ENCODE assay signal across 1 cellular context in genomic region chr4:158768577-158769174, GRCh38.
TF ChIP-seq lines count a peak whose summit lies in the region.

Gene FNIP2 (plus strand): TSS chr4:158769026. CDS start chr4:158769213, 187 bp downstream.

TF ChIP-seq in HepG2, 621 proteins besides CTCF, POLR2A, EP300 and RAD21 (continued from another document and continues in another):
- TF ChIP-seq, protein P1, sequence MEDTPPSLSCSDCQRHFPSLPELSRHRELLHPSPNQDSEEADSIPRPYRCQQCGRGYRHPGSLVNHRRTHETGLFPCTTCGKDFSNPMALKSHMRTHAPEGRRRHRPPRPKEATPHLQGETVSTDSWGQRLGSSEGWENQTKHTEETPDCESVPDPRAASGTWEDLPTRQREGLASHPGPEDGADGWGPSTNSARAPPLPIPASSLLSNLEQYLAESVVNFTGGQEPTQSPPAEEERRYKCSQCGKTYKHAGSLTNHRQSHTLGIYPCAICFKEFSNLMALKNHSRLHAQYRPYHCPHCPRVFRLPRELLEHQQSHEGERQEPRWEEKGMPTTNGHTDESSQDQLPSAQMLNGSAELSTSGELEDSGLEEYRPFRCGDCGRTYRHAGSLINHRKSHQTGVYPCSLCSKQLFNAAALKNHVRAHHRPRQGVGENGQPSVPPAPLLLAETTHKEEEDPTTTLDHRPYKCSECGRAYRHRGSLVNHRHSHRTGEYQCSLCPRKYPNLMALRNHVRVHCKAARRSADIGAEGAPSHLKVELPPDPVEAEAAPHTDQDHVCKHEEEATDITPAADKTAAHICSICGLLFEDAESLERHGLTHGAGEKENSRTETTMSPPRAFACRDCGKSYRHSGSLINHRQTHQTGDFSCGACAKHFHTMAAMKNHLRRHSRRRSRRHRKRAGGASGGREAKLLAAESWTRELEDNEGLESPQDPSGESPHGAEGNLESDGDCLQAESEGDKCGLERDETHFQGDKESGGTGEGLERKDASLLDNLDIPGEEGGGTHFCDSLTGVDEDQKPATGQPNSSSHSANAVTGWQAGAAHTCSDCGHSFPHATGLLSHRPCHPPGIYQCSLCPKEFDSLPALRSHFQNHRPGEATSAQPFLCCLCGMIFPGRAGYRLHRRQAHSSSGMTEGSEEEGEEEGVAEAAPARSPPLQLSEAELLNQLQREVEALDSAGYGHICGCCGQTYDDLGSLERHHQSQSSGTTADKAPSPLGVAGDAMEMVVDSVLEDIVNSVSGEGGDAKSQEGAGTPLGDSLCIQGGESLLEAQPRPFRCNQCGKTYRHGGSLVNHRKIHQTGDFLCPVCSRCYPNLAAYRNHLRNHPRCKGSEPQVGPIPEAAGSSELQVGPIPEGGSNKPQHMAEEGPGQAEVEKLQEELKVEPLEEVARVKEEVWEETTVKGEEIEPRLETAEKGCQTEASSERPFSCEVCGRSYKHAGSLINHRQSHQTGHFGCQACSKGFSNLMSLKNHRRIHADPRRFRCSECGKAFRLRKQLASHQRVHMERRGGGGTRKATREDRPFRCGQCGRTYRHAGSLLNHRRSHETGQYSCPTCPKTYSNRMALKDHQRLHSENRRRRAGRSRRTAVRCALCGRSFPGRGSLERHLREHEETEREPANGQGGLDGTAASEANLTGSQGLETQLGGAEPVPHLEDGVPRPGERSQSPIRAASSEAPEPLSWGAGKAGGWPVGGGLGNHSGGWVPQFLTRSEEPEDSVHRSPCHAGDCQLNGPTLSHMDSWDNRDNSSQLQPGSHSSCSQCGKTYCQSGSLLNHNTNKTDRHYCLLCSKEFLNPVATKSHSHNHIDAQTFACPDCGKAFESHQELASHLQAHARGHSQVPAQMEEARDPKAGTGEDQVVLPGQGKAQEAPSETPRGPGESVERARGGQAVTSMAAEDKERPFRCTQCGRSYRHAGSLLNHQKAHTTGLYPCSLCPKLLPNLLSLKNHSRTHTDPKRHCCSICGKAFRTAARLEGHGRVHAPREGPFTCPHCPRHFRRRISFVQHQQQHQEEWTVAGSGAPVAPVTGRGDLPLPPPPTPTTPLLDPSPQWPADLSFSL (CRISPR knock-in tag; IDR thresholded peaks at IDR 0.05): peak; percentile 25; the same call in 1 of the 2 replicates
- TF ChIP-seq KIAA2018 (CRISPR knock-in tag; IDR thresholded peaks at IDR 0.05; ENCODE audit: borderline replicate concordance) (0 out of 2 replicates have a peak, but pooled peaks have one; percentile 28), ZNF296 (CRISPR knock-in tag; conservative IDR thresholded peaks at IDR 0.05) (no peak), HES4 (CRISPR knock-in tag; IDR thresholded peaks at IDR 0.05; ENCODE audit: borderline replicate concordance) (peak; percentile 78), ZNF660 (CRISPR knock-in tag; IDR thresholded peaks at IDR 0.05; ENCODE audit: borderline replicate concordance, low read depth) (no peak), SIN3A (IDR thresholded peaks at IDR 0.05; ENCODE audit: borderline replicate concordance, low read depth, low read length) (peak; percentile 52; the same call in 1 of the 2 replicates), ZFX (CRISPR knock-in tag; IDR thresholded peaks at IDR 0.05; ENCODE audit: low read depth) (peak; percentile 76), SKI (IDR thresholded peaks at IDR 0.05; ENCODE audit: partially characterized antibody) (peak; percentile 18), ZNF160 (CRISPR knock-in tag; IDR thresholded peaks at IDR 0.05) (peak; percentile 54; the same call in 1 of the 2 replicates), EZH2 (conservative IDR thresholded peaks at IDR 0.05; ENCODE audit: low read depth, low read length) (no peak), GFI1 (CRISPR knock-in tag; IDR thresholded peaks at IDR 0.05; ENCODE audit: borderline replicate concordance) (peak; percentile 40; the same call in 1 of the 2 replicates), SAFB2 (CRISPR knock-in tag; IDR thresholded peaks at IDR 0.05; ENCODE audit: borderline replicate concordance, low read depth) (peak; percentile 85), ZBTB7A (CRISPR knock-in tag; IDR thresholded peaks at IDR 0.05) (0 out of 2 replicates have a peak, but pooled peaks have one; percentile 24), FLYWCH1 (CRISPR knock-in tag; IDR thresholded peaks at IDR 0.05) (0 out of 2 replicates have a peak, but pooled peaks have one; percentile 82), ZFP90 (CRISPR knock-in tag; IDR thresholded peaks at IDR 0.05; ENCODE audit: borderline replicate concordance) (peak; percentile 37; the same call in 1 of the 2 replicates), ZNF703 (CRISPR knock-in tag; IDR thresholded peaks at IDR 0.05; ENCODE audit: borderline replicate concordance) (no peak), PRDM10 (CRISPR knock-in tag; IDR thresholded peaks at IDR 0.05; ENCODE audit: low read depth) (0 out of 2 replicates have a peak, but pooled peaks have one; percentile 22), ZNF883 (CRISPR knock-in tag; IDR thresholded peaks at IDR 0.05; ENCODE audit: not compliant biosample characterization) (no peak), SAP130 (CRISPR knock-in tag; IDR thresholded peaks at IDR 0.05; ENCODE audit: low read depth) (peak; percentile 67)
- TF ChIP-seq, protein P2, sequence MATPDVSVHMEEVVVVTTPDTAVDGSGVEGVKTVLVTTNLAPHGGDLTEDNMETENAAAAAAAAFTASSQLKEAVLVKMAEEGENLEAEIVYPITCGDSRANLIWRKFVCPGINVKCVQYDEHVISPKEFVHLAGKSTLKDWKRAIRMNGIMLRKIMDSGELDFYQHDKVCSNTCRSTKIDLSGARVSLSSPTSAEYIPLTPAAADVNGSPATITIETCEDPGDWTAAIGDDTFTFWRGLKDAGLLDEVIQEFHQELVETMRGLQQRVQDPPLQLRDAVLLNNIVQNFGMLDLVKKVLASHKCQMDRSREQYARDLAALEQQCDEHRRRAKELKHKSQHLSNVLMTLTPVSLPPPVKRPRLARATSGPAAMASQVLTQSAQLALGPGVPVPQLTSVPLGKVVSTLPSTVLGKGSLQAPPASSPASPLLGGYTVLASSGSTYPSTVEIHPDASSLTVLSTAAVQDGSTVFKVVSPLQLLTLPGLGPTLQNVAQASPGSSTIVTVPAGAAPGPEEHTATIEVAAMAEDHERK (CRISPR knock-in tag; IDR thresholded peaks at IDR 0.05; ENCODE audit: low read depth): 0 out of 2 replicates have a peak, but pooled peaks have one; percentile 27
- TF ChIP-seq, protein P3, sequence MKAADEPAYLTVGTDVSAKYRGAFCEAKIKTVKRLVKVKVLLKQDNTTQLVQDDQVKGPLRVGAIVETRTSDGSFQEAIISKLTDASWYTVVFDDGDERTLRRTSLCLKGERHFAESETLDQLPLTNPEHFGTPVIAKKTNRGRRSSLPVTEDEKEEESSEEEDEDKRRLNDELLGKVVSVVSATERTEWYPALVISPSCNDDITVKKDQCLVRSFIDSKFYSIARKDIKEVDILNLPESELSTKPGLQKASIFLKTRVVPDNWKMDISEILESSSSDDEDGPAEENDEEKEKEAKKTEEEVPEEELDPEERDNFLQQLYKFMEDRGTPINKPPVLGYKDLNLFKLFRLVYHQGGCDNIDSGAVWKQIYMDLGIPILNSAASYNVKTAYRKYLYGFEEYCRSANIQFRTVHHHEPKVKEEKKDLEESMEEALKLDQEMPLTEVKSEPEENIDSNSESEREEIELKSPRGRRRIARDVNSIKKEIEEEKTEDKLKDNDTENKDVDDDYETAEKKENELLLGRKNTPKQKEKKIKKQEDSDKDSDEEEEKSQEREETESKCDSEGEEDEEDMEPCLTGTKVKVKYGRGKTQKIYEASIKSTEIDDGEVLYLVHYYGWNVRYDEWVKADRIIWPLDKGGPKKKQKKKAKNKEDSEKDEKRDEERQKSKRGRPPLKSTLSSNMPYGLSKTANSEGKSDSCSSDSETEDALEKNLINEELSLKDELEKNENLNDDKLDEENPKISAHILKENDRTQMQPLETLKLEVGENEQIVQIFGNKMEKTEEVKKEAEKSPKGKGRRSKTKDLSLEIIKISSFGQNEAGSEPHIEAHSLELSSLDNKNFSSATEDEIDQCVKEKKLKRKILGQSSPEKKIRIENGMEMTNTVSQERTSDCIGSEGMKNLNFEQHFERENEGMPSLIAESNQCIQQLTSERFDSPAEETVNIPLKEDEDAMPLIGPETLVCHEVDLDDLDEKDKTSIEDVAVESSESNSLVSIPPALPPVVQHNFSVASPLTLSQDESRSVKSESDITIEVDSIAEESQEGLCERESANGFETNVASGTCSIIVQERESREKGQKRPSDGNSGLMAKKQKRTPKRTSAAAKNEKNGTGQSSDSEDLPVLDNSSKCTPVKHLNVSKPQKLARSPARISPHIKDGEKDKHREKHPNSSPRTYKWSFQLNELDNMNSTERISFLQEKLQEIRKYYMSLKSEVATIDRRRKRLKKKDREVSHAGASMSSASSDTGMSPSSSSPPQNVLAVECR (CRISPR knock-in tag; IDR thresholded peaks at IDR 0.05; ENCODE audit: borderline replicate concordance): peak; percentile 51; the same call in 1 of the 2 replicates
